In genomic region chr19:4585556-4585955, GRCh38 we compare ENCODE assay signal across 20 cellular contexts. TPM values are rescaled to one million over a fixed set of nuclear protein-coding genes. Genes with fewer than 3 reads are reported as not detected.
"Had no signal": no experiment of that assay in that cellular context is flagged by ENCODE, and none has a peak within 500 bp of the region (broad histone marks: within the 10 kb centered on the region; RNA-seq: fewer than 3 reads in every experiment).

No MANE protein-coding gene starts in this region.

- H3K27ac Mint-ChIP-seq: activated naive CD4-positive, alpha-beta T cell treated with anti-CD3 and anti-CD28 coated beads, Interleukin-2, amount 50 U/mL, for 72 hours; activated T-cell treated with anti-CD3 and anti-CD28 coated beads, Interleukin-2, amount 50 U/mL, for 72 hours; effector memory CD8-positive, alpha-beta T cell; stimulated activated effector memory CD8-positive, alpha-beta T cell treated with anti-CD3 and anti-CD28 coated beads, Interleukin-12 subunit alpha, Interleukin-12 subunit beta, amount 100 ng/mL, for 72 hours; T-helper 17 cell had no signal

- H3K36me3 Mint-ChIP-seq: stimulated activated effector memory CD8-positive, alpha-beta T cell treated with anti-CD3 and anti-CD28 coated beads, Interleukin-12 subunit alpha, Interleukin-12 subunit beta, amount 100 ng/mL, for 72 hours had no signal

- H3K9me3 Mint-ChIP-seq: activated naive CD4-positive, alpha-beta T cell treated with anti-CD3 and anti-CD28 coated beads, Interleukin-2, amount 50 U/mL, for 72 hours; activated T-cell treated with anti-CD3 and anti-CD28 coated beads, Interleukin-2, amount 50 U/mL, for 72 hours; effector memory CD8-positive, alpha-beta T cell; stimulated activated effector memory CD8-positive, alpha-beta T cell treated with anti-CD3 and anti-CD28 coated beads, Interleukin-12 subunit alpha, Interleukin-12 subunit beta, amount 100 ng/mL, for 72 hours had no signal

- H3K27ac ChIP-seq: adrenal gland, epithelial cell of prostate, lower lobe of right lung, pancreas, sigmoid colon, stomach, VCaP had no signal

- ATAC-seq: activated naive CD4-positive, alpha-beta T cell treated with anti-CD3 and anti-CD28 coated beads, Interleukin-2, amount 50 U/mL, for 72 hours; activated T-cell treated with anti-CD3 and anti-CD28 coated beads, Interleukin-2, amount 50 U/mL, for 72 hours; effector memory CD8-positive, alpha-beta T cell; lower lobe of right lung; stimulated activated effector memory CD8-positive, alpha-beta T cell treated with anti-CD3 and anti-CD28 coated beads, Interleukin-12 subunit alpha, Interleukin-12 subunit beta, amount 100 ng/mL, for 72 hours; T-helper 17 cell had no signal

- H3K27me3 ChIP-seq: adrenal gland had no signal

- DNase-seq: activated CD4-positive, alpha-beta T cell treated with anti-CD3 and anti-CD28 coated beads for 1 hour; activated CD4-positive, alpha-beta T cell treated with anti-CD3 and anti-CD28 coated beads, Interleukin-2, amount 50 U/mL, for 4 hours; activated effector memory CD4-positive, alpha-beta T cell treated with anti-CD3 and anti-CD28 coated beads, Interleukin-2, amount 50 U/mL, for 16 hours; activated T-cell treated with anti-CD3 and anti-CD28 coated beads, Interleukin-2, amount 50 U/mL, for 72 hours; adrenal gland; effector memory CD8-positive, alpha-beta T cell; hippocampal formation; lower lobe of right lung; pancreas; sigmoid colon; stimulated activated CD4-positive, alpha-beta T cell treated with anti-CD3 and anti-CD28 coated beads, Interleukin-4, amount 100 ng/mL, for 24 hours; stomach; T-helper 17 cell; trophoblast cell had no signal

- H3K4me3 ChIP-seq: lower lobe of right lung had no signal

- FAIRE-seq: keratinocyte, pancreas had no signal

- H3K4me3 Mint-ChIP-seq: effector memory CD8-positive, alpha-beta T cell; stimulated activated effector memory CD8-positive, alpha-beta T cell treated with anti-CD3 and anti-CD28 coated beads, Interleukin-12 subunit alpha, Interleukin-12 subunit beta, amount 100 ng/mL, for 72 hours; T-helper 17 cell had no signal

- H3K9me3 ChIP-seq: adrenal gland, lower lobe of right lung, pancreas, sigmoid colon, stomach had no signal

- H3K36me3 ChIP-seq: adrenal gland, lower lobe of right lung, pancreas, sigmoid colon, stomach had no signal

RNA-seq across cellular contexts. Expression of gene SEMA6B, which starts 26.1 kb away (rescaled TPM):
- total RNA-seq: activated CD8-positive, alpha-beta memory T cell treated with anti-CD3 and anti-CD28 coated beads for 36 hours; activated naive CD4-positive, alpha-beta T cell treated with anti-CD3 and anti-CD28 coated beads, Interleukin-2, amount 50 U/mL, for 72 hours had no signal

RNA-seq across cellular contexts. Expression of gene PLIN5, which starts 50.5 kb away (rescaled TPM):
- total RNA-seq: activated CD8-positive, alpha-beta memory T cell treated with anti-CD3 and anti-CD28 coated beads for 36 hours; T-helper 17 cell had no signal
- polyA plus RNA-seq: keratinocyte had no signal
